Comparison of ENCODE assay signal across 9 cellular contexts in genomic region chr1:211335507-211336157, GRCh38. TPM values are rescaled to one million over a fixed set of nuclear protein-coding genes. Genes with fewer than 3 reads are reported as not detected.
A peak's percentile ranks its signal among the peaks of the same experiment; 100 is the strongest.
DNase-seq lines count a peak whose midpoint lies in the region; ATAC-seq, FAIRE-seq and TF ChIP-seq lines count a peak whose summit lies in the region.
"Had no signal": no experiment of that assay in that cellular context is flagged by ENCODE, and none has a peak within 500 bp of the region (broad histone marks: within the 10 kb centered on the region; RNA-seq: fewer than 3 reads in every experiment).

No MANE protein-coding gene starts in this region.

- no peak overlapping the region for H2AFZ ChIP-seq in neural progenitor cell (replicated peaks)

- H3K27ac Mint-ChIP-seq in neural progenitor cell: no peak overlapping the region

- DNase-seq in GM12891 (ENCODE audit: insufficient read length, low spot score) (peak; percentile 33), colonic mucosa (peak; percentile 62), caudate nucleus (lab: John Stamatoyannopoulos, UW) (no peak), HUDEP-2 (lab: John Stamatoyannopoulos, UW; ENCODE audit: unreplicated experiment in 76 of 76) (no peak), neural progenitor cell (ENCODE audit: low spot score) (no peak), posterior vena cava (ENCODE audit: low spot score) (no peak)
- DNase-seq: heart left ventricle had no signal

- FAIRE-seq in GM12891 (lab: Jason Lieb, UNC): peak; percentile 94

- H3K9ac ChIP-seq in colonic mucosa (ENCODE audit: low read depth in 2 of 2, low read length in 2 of 2) (peak overlapping the region in 1 of 2 donors; percentile 80), neural progenitor cell (no peak overlapping the region)

- H3K79me2 ChIP-seq in neural progenitor cell (ENCODE audit: low read depth): peaks cover 21% of the 10 kb centered on the region

- H3K27me3 ChIP-seq in colonic mucosa (no peaks in the 10 kb centered on the region), neural progenitor cell (no peaks in the 10 kb centered on the region)
- H3K27me3 ChIP-seq: heart left ventricle had no signal

- TF ChIP-seq CTCF in colonic mucosa (IDR thresholded peaks at IDR 0.05) (no peak), neural progenitor cell (IDR thresholded peaks at IDR 0.05) (no peak)

- H3K4me3 ChIP-seq in colonic mucosa (no peak overlapping the region), neural progenitor cell (no peak overlapping the region)
- H3K4me3 ChIP-seq: heart left ventricle had no signal

- no peaks in the 10 kb centered on the region for H3F3A ChIP-seq in neural progenitor cell (ENCODE audit: low read depth)

- peak overlapping the region; percentile 75 for H3K27ac ChIP-seq in colonic mucosa
- no peak overlapping the region for H3K27ac ChIP-seq in caudate nucleus (ENCODE audit: low read depth, low read length)
- no peak overlapping the region for H3K27ac ChIP-seq in neural progenitor cell

- H4K20me1 ChIP-seq in neural progenitor cell (ENCODE audit: low read depth): no peaks in the 10 kb centered on the region

- TF ChIP-seq POLR2A in GM12891 (IDR thresholded peaks at IDR 0.05; ENCODE audit: low read depth, low read length): 0 out of 2 replicates have a peak, but pooled peaks have one; percentile 18

- H3K36me3 ChIP-seq in colonic mucosa: no peaks in the 10 kb centered on the region
- no peaks in the 10 kb centered on the region for H3K36me3 ChIP-seq in neural progenitor cell
- H3K36me3 ChIP-seq: heart left ventricle had no signal

- no peak overlapping the region for H3K4me2 ChIP-seq in neural progenitor cell

- peaks cover 16% of the 10 kb centered on the region for H3K4me1 Mint-ChIP-seq in neural progenitor cell

- H3K9me3 Mint-ChIP-seq in neural progenitor cell: no peaks in the 10 kb centered on the region

- peaks cover 2% of the 10 kb centered on the region for H3K27me3 Mint-ChIP-seq in neural progenitor cell (ENCODE audit: insufficient read depth, low read depth)

- H3K36me3 Mint-ChIP-seq in neural progenitor cell: no peaks in the 10 kb centered on the region

- no peak overlapping the region for H3K4me3 Mint-ChIP-seq in neural progenitor cell

- ATAC-seq in GM19468 (IDR thresholded peaks at IDR 0.05; ENCODE audit: extremely low read depth, unreplicated experiment): peak; percentile 81
- peak; percentile 91 for ATAC-seq in HG03432 (IDR thresholded peaks at IDR 0.05; ENCODE audit: unreplicated experiment)

- H3K9me3 ChIP-seq in colonic mucosa (no peaks in the 10 kb centered on the region), neural progenitor cell (ENCODE audit: low read depth) (no peaks in the 10 kb centered on the region)
- H3K9me3 ChIP-seq: heart left ventricle had no signal

- intact Hi-C loops in colonic mucosa (cut with DNase I) (no loop called here), posterior vena cava (cut with DNase I) (loop anchor here in 1 of 2 donors (10.0 kb wide), 1 partner anchor 139 kb away; no protein-coding TSS in a partner anchor)

- peaks cover 40% of the 10 kb centered on the region for H3K4me1 ChIP-seq in colonic mucosa
- H3K4me1 ChIP-seq in neural progenitor cell: peaks cover 3% of the 10 kb centered on the region

TF ChIP-seq in GM12891, 5 proteins besides CTCF, POLR2A, EP300 and RAD21:
- TF ChIP-seq POU2F2 (IDR thresholded peaks at IDR 0.05; ENCODE audit: low read depth, low read length) (no peak), SPI1 (IDR thresholded peaks at IDR 0.05; ENCODE audit: low read depth, low read length) (peak; percentile 46; the same call in 1 of the 2 replicates)

RNA-seq across cellular contexts. Expression of gene TRAF5, which starts 9.0 kb away (rescaled TPM):
- 16.0 TPM for polyA plus RNA-seq in GM12891 (2012; ENCODE audit: low read depth, missing spikeins)
- total RNA-seq in colonic mucosa: 10 to 100 TPM; 13.9 to 14.5 TPM
- total RNA-seq in neural progenitor cell (ENCODE audit: low replicate concordance): 28.3 and 36.0 TPM in 2 replicates
- total RNA-seq in posterior vena cava: 10 to 100 TPM; 45.1 to 52.6 TPM

Comparison
In these comparisons a context has a peak if more than half of its experiments do, and no peak if none do; other contexts are left out.
1. DNase-seq: peak in GM12891 (single experiment) and colonic mucosa (single experiment); none in caudate nucleus (0 of 61), HUDEP-2 (0 of 76), neural progenitor cell (single experiment) and posterior vena cava (single experiment).